ENCODE assay signal across 1 cellular context in genomic region chr19:49580264-49581006, GRCh38.
A peak's percentile ranks its signal among the peaks of the same experiment; 100 is the strongest.
TF ChIP-seq lines count a peak whose summit lies in the region.

TSS of gene NOSIP (minus strand) at chr19:49580556. CDS start at chr19:49560691, 19,865 bp downstream.

TF ChIP-seq in GM12878, 131 proteins besides CTCF, POLR2A, EP300 and RAD21 (continued from another document and continues in another):
- TF ChIP-seq MLLT1 (IDR thresholded peaks at IDR 0.05): peak; percentile 71; the same call in 1 of the 2 replicates
- TF ChIP-seq TCF7 (IDR thresholded peaks at IDR 0.05; ENCODE audit: borderline replicate concordance): no peak; the same call in 1 of the 2 replicates
- TF ChIP-seq, protein P1, sequence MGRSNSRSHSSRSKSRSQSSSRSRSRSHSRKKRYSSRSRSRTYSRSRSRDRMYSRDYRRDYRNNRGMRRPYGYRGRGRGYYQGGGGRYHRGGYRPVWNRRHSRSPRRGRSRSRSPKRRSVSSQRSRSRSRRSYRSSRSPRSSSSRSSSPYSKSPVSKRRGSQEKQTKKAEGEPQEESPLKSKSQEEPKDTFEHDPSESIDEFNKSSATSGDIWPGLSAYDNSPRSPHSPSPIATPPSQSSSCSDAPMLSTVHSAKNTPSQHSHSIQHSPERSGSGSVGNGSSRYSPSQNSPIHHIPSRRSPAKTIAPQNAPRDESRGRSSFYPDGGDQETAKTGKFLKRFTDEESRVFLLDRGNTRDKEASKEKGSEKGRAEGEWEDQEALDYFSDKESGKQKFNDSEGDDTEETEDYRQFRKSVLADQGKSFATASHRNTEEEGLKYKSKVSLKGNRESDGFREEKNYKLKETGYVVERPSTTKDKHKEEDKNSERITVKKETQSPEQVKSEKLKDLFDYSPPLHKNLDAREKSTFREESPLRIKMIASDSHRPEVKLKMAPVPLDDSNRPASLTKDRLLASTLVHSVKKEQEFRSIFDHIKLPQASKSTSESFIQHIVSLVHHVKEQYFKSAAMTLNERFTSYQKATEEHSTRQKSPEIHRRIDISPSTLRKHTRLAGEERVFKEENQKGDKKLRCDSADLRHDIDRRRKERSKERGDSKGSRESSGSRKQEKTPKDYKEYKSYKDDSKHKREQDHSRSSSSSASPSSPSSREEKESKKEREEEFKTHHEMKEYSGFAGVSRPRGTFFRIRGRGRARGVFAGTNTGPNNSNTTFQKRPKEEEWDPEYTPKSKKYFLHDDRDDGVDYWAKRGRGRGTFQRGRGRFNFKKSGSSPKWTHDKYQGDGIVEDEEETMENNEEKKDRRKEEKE (IDR thresholded peaks at IDR 0.05): no peak
- no peak for TF ChIP-seq SUZ12 (IDR thresholded peaks at IDR 0.05; ENCODE audit: unreplicated experiment)
- TF ChIP-seq ZBED1 (IDR thresholded peaks at IDR 0.05; ENCODE audit: borderline replicate concordance): peak; percentile 69; the same call in 1 of the 2 replicates
- no peak; the same call in 1 of the 2 replicates for TF ChIP-seq ZNF207 (IDR thresholded peaks at IDR 0.05; ENCODE audit: borderline replicate concordance)
- no peak for TF ChIP-seq SUPT20H (IDR thresholded peaks at IDR 0.05; ENCODE audit: borderline replicate concordance, control insufficient read depth, low read depth, low read length)
- no peak for TF ChIP-seq MYB (IDR thresholded peaks at IDR 0.05; ENCODE audit: borderline replicate concordance, low read depth, low read length)
- peak; percentile 64 for TF ChIP-seq KLF5 (IDR thresholded peaks at IDR 0.05; ENCODE audit: partially characterized antibody)
- peak; percentile 95 for TF ChIP-seq SMAD5 (IDR thresholded peaks at IDR 0.05; ENCODE audit: low read depth)
- TF ChIP-seq IKZF2 (IDR thresholded peaks at IDR 0.05): peak; percentile 64 to 73
- peak; percentile 69; the same call in 1 of the 2 replicates for TF ChIP-seq IRF3 (IDR thresholded peaks at IDR 0.05)
- TF ChIP-seq MTA2 (IDR thresholded peaks at IDR 0.05; ENCODE audit: low read depth): no peak
- TF ChIP-seq ASH2L (IDR thresholded peaks at IDR 0.05; ENCODE audit: borderline replicate concordance, low read depth): no peak
- no peak for TF ChIP-seq FOS (IDR thresholded peaks at IDR 0.05; ENCODE audit: borderline replicate concordance, extremely low read depth, insufficient read length)
- TF ChIP-seq RAD51 (IDR thresholded peaks at IDR 0.05): no peak
- peak; percentile 88 for TF ChIP-seq RELA (IDR thresholded peaks at IDR 0.05; ENCODE audit: borderline replicate concordance, partially characterized antibody)
- TF ChIP-seq KAT2A (conservative IDR thresholded peaks at IDR 0.05; ENCODE audit: control insufficient read depth, low read depth, low read length): no peak
- TF ChIP-seq, protein P2, sequence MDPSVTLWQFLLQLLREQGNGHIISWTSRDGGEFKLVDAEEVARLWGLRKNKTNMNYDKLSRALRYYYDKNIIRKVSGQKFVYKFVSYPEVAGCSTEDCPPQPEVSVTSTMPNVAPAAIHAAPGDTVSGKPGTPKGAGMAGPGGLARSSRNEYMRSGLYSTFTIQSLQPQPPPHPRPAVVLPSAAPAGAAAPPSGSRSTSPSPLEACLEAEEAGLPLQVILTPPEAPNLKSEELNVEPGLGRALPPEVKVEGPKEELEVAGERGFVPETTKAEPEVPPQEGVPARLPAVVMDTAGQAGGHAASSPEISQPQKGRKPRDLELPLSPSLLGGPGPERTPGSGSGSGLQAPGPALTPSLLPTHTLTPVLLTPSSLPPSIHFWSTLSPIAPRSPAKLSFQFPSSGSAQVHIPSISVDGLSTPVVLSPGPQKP (IDR thresholded peaks at IDR 0.05; ENCODE audit: low read depth, low read length): peak; percentile 83
- peak; percentile 91 for TF ChIP-seq PKNOX1 (IDR thresholded peaks at IDR 0.05)
- TF ChIP-seq PAX5 (IDR thresholded peaks at IDR 0.05; ENCODE audit: borderline replicate concordance, low read depth, low read length): peak; percentile 19; the same call in 1 of the 2 replicates
- TF ChIP-seq TBL1XR1 (IDR thresholded peaks at IDR 0.05; ENCODE audit: low read depth, low read length): peak; percentile 71; the same call in 1 of the 2 replicates
- TF ChIP-seq NFIC (IDR thresholded peaks at IDR 0.05; ENCODE audit: low read depth, low read length): no peak
- peak; percentile 96 for TF ChIP-seq ZBTB11 (CRISPR knock-in tag; IDR thresholded peaks at IDR 0.05)
- TF ChIP-seq BMI1 (IDR thresholded peaks at IDR 0.05; ENCODE audit: borderline replicate concordance): no peak
- peak; percentile 83 for TF ChIP-seq ZZZ3 (IDR thresholded peaks at IDR 0.05; ENCODE audit: control insufficient read depth, insufficient read length, low read depth)
- TF ChIP-seq MEF2A (IDR thresholded peaks at IDR 0.05; ENCODE audit: insufficient read depth, low read depth, low read length): 0 out of 2 replicates have a peak, but pooled peaks have one; percentile 13
- no peak for TF ChIP-seq NFYA (IDR thresholded peaks at IDR 0.05; ENCODE audit: borderline replicate concordance, low read depth, low read length)
- TF ChIP-seq ZSCAN29 (IDR thresholded peaks at IDR 0.05): no peak
- 0 out of 2 replicates have a peak, but pooled peaks have one; percentile 45 for TF ChIP-seq DPF2 (IDR thresholded peaks at IDR 0.05)
- 0 out of 2 replicates have a peak, but pooled peaks have one; percentile 29 for TF ChIP-seq SMARCA5 (IDR thresholded peaks at IDR 0.05)
- TF ChIP-seq RB1 (IDR thresholded peaks at IDR 0.05; ENCODE audit: borderline replicate concordance): peak; percentile 78; the same call in 1 of the 2 replicates
- TF ChIP-seq BRCA1 (IDR thresholded peaks at IDR 0.05; ENCODE audit: low read depth, low read length): no peak
- TF ChIP-seq SIX5 (IDR thresholded peaks at IDR 0.05; ENCODE audit: low read depth, low read length, severe bottlenecking): peak; percentile 97
- peak; percentile 85 for TF ChIP-seq CREM (IDR thresholded peaks at IDR 0.05; ENCODE audit: low read depth)
- no peak for TF ChIP-seq HDAC2 (IDR thresholded peaks at IDR 0.05)
- TF ChIP-seq HSF1 (IDR thresholded peaks at IDR 0.05; ENCODE audit: low read depth, low read length): peak; percentile 66; the same call in 1 of the 2 replicates
- TF ChIP-seq, protein P3, sequence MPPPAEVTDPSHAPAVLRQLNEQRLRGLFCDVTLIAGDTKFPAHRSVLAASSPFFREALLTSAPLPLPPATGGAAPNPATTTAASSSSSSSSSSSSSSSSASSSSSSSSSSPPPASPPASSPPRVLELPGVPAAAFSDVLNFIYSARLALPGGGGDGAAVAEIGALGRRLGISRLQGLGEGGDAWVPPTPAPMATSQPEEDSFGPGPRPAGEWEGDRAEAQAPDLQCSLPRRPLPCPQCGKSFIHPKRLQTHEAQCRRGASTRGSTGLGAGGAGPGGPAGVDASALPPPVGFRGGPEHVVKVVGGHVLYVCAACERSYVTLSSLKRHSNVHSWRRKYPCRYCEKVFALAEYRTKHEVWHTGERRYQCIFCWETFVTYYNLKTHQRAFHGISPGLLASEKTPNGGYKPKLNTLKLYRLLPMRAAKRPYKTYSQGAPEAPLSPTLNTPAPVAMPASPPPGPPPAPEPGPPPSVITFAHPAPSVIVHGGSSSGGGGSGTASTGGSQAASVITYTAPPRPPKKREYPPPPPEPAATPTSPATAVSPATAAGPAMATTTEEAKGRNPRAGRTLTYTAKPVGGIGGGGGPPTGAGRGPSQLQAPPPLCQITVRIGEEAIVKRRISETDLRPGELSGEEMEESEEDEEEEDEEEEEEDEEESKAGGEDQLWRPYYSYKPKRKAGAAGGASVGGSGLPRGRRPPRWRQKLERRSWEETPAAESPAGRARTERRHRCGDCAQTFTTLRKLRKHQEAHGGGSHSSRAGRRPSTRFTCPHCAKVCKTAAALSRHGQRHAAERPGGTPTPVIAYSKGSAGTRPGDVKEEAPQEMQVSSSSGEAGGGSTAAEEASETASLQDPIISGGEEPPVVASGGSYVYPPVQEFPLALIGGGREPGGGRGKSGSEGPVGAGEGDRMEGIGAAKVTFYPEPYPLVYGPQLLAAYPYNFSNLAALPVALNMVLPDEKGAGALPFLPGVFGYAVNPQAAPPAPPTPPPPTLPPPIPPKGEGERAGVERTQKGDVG (CRISPR knock-in tag; IDR thresholded peaks at IDR 0.05): no peak
- TF ChIP-seq, protein P4, sequence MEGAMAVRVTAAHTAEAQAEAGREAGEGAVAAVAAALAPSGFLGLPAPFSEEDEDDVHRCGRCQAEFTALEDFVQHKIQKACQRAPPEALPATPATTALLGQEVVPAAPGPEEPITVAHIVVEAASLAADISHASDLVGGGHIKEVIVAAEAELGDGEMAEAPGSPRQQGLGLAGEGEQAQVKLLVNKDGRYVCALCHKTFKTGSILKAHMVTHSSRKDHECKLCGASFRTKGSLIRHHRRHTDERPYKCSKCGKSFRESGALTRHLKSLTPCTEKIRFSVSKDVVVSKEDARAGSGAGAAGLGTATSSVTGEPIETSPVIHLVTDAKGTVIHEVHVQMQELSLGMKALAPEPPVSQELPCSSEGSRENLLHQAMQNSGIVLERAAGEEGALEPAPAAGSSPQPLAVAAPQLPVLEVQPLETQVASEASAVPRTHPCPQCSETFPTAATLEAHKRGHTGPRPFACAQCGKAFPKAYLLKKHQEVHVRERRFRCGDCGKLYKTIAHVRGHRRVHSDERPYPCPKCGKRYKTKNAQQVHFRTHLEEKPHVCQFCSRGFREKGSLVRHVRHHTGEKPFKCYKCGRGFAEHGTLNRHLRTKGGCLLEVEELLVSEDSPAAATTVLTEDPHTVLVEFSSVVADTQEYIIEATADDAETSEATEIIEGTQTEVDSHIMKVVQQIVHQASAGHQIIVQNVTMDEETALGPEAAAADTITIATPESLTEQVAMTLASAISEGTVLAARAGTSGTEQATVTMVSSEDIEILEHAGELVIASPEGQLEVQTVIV (IDR thresholded peaks at IDR 0.05; ENCODE audit: borderline replicate concordance, partially characterized antibody): peak; percentile 77
- no peak for TF ChIP-seq KDM1A (IDR thresholded peaks at IDR 0.05; ENCODE audit: borderline replicate concordance)
- peak; percentile 72; the same call in 1 of the 2 replicates for TF ChIP-seq IRF4 (IDR thresholded peaks at IDR 0.05; ENCODE audit: low read depth, low read length)
